Comparison of ENCODE assay signal across 22 cellular contexts in the genomic region with DNA sequence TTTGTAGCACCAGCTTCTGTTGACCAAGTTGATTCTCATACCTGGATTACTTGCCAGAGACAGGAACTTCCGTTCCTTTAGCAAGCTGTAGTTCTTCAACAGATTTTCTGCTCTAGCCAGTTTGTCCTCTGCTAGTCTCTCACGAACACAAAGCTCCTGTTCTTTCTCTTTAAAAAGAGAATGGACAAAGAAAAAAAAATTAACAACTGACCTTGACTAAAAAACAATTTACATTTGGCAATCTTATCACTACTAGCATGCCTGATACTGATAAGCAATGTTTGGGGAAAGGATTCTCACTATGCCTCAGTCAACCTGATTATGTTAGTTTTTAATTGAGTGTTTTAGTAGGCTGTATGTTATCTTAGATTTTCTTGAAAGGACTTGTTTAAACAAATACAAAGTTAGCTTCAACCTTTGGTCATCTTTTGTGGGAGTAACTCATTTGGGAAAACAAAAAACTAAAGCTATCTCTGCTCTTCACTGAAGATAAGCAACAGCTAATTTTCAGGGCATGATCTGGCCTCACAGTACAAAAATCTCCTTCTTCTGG. TPM values are rescaled to one million over a fixed set of nuclear protein-coding genes. Genes with fewer than 3 reads are reported as not detected.
DNase-seq lines count a peak whose midpoint lies in the region; ATAC-seq, FAIRE-seq and TF ChIP-seq lines count a peak whose summit lies in the region.
"Had no signal": no experiment of that assay in that cellular context is flagged by ENCODE, and none has a peak within 500 bp of the region (broad histone marks: within the 10 kb centered on the region; RNA-seq: fewer than 3 reads in every experiment).

No MANE protein-coding gene starts in this region.

- peaks cover 0 to 15% of the 10 kb centered on the region in 2 donors for H3K4me1 ChIP-seq in adrenal gland (replicated peaks in 1 of 2)

- H3K27me3 ChIP-seq in adrenal gland = no peaks in the 10 kb centered on the region
- H3K27me3 ChIP-seq: BLaER1 treated with 17β-estradiol and CSF1 and Interleukin-3, amounts not matched to agents 10 nM and 100 nM had no signal

- peak; percentile 74 for FAIRE-seq in D721Med (lab: Jason Lieb, UNC)
- FAIRE-seq: GM12891, H1, HTR-8/SVneo had no signal

- WGBS in adrenal gland, 4 donors = 31 to 54% (median 41%) methylated on average over 2 of the region's 2 CpGs

- H3K36me3 ChIP-seq in adrenal gland (replicated peaks in 1 of 2) = no peaks in the 10 kb centered on the region

- H3K9me3 ChIP-seq in adrenal gland (replicated peaks in 1 of 3) = no peaks in the 10 kb centered on the region
- H3K9me3 ChIP-seq: BLaER1 treated with 17β-estradiol and CSF1 and Interleukin-3, amounts not matched to agents 10 nM and 100 nM; SK-N-SH had no signal

- DNase-seq in D721Med (ENCODE audit: insufficient read length, low spot score) (no peak), adrenal gland (no peak), left lobe of liver (ENCODE audit: low spot score) (no peak), progenitor cell of endocrine pancreas (ENCODE audit: low spot score, unreplicated experiment) (no peak), NCI-H1436 (lab: John Stamatoyannopoulos, UW) (no peak), midbrain (lab: John Stamatoyannopoulos, UW) (no peak)
- DNase-seq: 8988T; CD4-positive, alpha-beta memory T cell; DMS153; Kasumi-1; NCI-H1417; NCI-H187; NCI-H446 treated with DMSO at 0.1 percent for 48 hours; NCI-H69; SIG-M5; SK-N-SH had no signal

- intact Hi-C loops in adrenal gland (cut with DNase I) = no loop called here

- no peaks in the 10 kb centered on the region for H3K9me3 Mint-ChIP-seq in progenitor cell of endocrine pancreas (ENCODE audit: low read depth)
- H3K9me3 Mint-ChIP-seq: CD4-positive, alpha-beta memory T cell had no signal

- no peak for TF ChIP-seq POLR2A in adrenal gland (IDR thresholded peaks at IDR 0.05)

- peaks cover 48% of the 10 kb centered on the region for H3K4me1 Mint-ChIP-seq in progenitor cell of endocrine pancreas (ENCODE audit: low read depth)
- H3K4me1 Mint-ChIP-seq: CD4-positive, alpha-beta memory T cell had no signal

- peaks cover 4% of the 10 kb centered on the region for H3K27me3 Mint-ChIP-seq in progenitor cell of endocrine pancreas

- H3K36me3 Mint-ChIP-seq in progenitor cell of endocrine pancreas (ENCODE audit: insufficient read depth) = peaks cover 15% of the 10 kb centered on the region
- H3K36me3 Mint-ChIP-seq: CD4-positive, alpha-beta memory T cell had no signal

- peak overlapping the region; percentile 82 for H3K27ac Mint-ChIP-seq in progenitor cell of endocrine pancreas
- H3K27ac Mint-ChIP-seq: CD4-positive, alpha-beta memory T cell had no signal

- ATAC-seq in left lobe of liver = peak; percentile 59
- no peak for ATAC-seq in GM21723 (IDR thresholded peaks at IDR 0.05; ENCODE audit: unreplicated experiment)
- ATAC-seq: Panc1 had no signal

- H3K4me3 Mint-ChIP-seq in progenitor cell of endocrine pancreas (ENCODE audit: low read depth) = peak overlapping the region; percentile 37
- H3K4me3 Mint-ChIP-seq: CD4-positive, alpha-beta memory T cell had no signal

- H3K27ac ChIP-seq in adrenal gland = peak overlapping the region in 3 of 5 donors; percentile 20 to 45 (median 42)
- H3K27ac ChIP-seq: BLaER1 treated with 17β-estradiol and CSF1 and Interleukin-3, amounts not matched to agents 10 nM and 100 nM had no signal

- TF ChIP-seq CTCF in D721Med (IDR thresholded peaks at IDR 0.05; ENCODE audit: insufficient read depth, missing control alignments) = no peak
- no peak for TF ChIP-seq CTCF in adrenal gland (IDR thresholded peaks at IDR 0.05)
- TF ChIP-seq CTCF in progenitor cell of endocrine pancreas (IDR thresholded peaks at IDR 0.05; ENCODE audit: unreplicated experiment) = no peak

- no peak overlapping the region for H3K4me3 ChIP-seq in adrenal gland
- H3K4me3 ChIP-seq: BLaER1 treated with 17β-estradiol and CSF1 and Interleukin-3, amounts not matched to agents 10 nM and 100 nM had no signal

RNA-seq across cellular contexts. Expression of a gene that starts 8.3 kb away (rescaled TPM):
- total RNA-seq in adrenal gland (1 to 10 TPM in 4 of 8 donors, under 1 TPM in 4; 0.18 to 2.2 (median 0.97) TPM), left lobe of liver (0.13 TPM), progenitor cell of endocrine pancreas (17.6 and 20.8 TPM in 2 replicates)
- polyA plus RNA-seq in adrenal gland = under 1 TPM; 0.08 to 0.97 (median 0.20) TPM
- total RNA-seq: CD4-positive, alpha-beta memory T cell had no signal
- polyA plus RNA-seq: CD4-positive, alpha-beta memory T cell had no signal
